Comparison of ENCODE assay signal across 1 cellular context in genomic region chr7:138865843-138866242, GRCh38.
TF ChIP-seq lines count a peak whose summit lies in the region.

No MANE protein-coding gene starts in this region.

TF ChIP-seq in IMR-90, 13 proteins besides CTCF, POLR2A, EP300 and RAD21:
- TF ChIP-seq CEBPB (IDR thresholded peaks at IDR 0.05; ENCODE audit: low read depth, low read length) (no peak), BHLHE40 (IDR thresholded peaks at IDR 0.05; ENCODE audit: low read depth, low read length) (no peak), SMC3 (IDR thresholded peaks at IDR 0.05; ENCODE audit: low read depth, low read length) (no peak), RFX5 (IDR thresholded peaks at IDR 0.05; ENCODE audit: low read depth, low read length) (no peak), CHD1 (IDR thresholded peaks at IDR 0.05; ENCODE audit: low read depth, low read length) (no peak), NFE2L2 (IDR thresholded peaks at IDR 0.05; ENCODE audit: low read depth, low read length) (no peak), RCOR1 (IDR thresholded peaks at IDR 0.05; ENCODE audit: insufficient replicate concordance, low read length) (no peak), MAFK (IDR thresholded peaks at IDR 0.05; ENCODE audit: low read depth, low read length) (no peak), ELK1 (IDR thresholded peaks at IDR 0.05; ENCODE audit: borderline replicate concordance, low read depth, low read length) (no peak), USF2 (IDR thresholded peaks at IDR 0.05; ENCODE audit: low read depth, low read length) (no peak), MAZ (IDR thresholded peaks at IDR 0.05; ENCODE audit: borderline replicate concordance, low read depth, low read length) (no peak)
TF ChIP-seq in IMR-90: peak in this region for 0.
